Comparison of ENCODE assay signal across 12 cellular contexts in the genomic region with DNA sequence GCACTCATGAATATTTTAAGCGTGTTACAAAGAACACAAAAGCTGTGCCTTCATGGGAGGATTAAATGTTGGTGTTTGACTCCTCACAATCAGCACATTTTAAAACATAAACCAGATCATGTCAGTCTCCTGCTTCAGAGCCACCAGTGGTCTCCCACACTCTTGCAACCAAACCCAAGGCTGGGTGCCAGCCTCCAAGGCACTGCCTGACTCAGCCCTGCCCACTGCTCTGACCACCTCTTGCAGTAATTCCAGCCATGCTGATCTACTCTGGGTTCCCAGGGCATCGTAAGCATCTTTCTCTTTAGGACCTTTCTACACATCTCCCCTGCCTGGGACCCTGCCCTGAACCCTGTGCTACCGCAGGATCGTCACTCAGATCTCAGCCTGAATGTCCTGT.
DNase-seq lines count a peak whose midpoint lies in the region; ATAC-seq and TF ChIP-seq lines count a peak whose summit lies in the region.
"Had no signal": no experiment of that assay in that cellular context is flagged by ENCODE, and none has a peak within 500 bp of the region (broad histone marks: within the 10 kb centered on the region; RNA-seq: fewer than 3 reads in every experiment).

No MANE protein-coding gene starts in this region.

- H3K9ac ChIP-seq in mucosa of rectum (ENCODE audit: low read depth in 1 of 2, low read length in 2 of 2) = no peak overlapping the region

- WGBS in transverse colon (ENCODE audit: low coverage in 1 of 2), 2 donors = 90 to 100% methylated on average over 1 to 4 of the region's 4 CpGs
- WGBS in prostate gland = over 99% methylated on average over 4 of the region's 4 CpGs

- CTCF ChIA-PET in activated CD8-positive, alpha-beta T cell treated with anti-CD3 and anti-CD28 coated beads for 36 hours (lab: Charles Lee) = interaction anchor here (1.1 kb wide), 1 partner anchor 20 kb away, joined by 3 read pairs; no protein-coding TSS in a partner anchor
- CTCF ChIA-PET in activated CD8-positive, alpha-beta T cell treated with anti-CD3 and anti-CD28 coated beads, Interleukin-2, amount 10 ng/mL, durations not matched to agents 7 days and 5 days (lab: Charles Lee) = interaction anchor here (1.2 to 2.5 kb wide), 3 partner anchors 14 to 574 kb away, joined by 3 to 7 read pairs (median 3); no protein-coding TSS in a partner anchor

- H3K36me3 ChIP-seq in mucosa of rectum (ENCODE audit: control insufficient read depth in 2 of 2, insufficient read depth in 2 of 2, low read length in 2 of 2) = no peaks in the 10 kb centered on the region
- H3K36me3 ChIP-seq in transverse colon = no peaks in the 10 kb centered on the region
- H3K36me3 ChIP-seq in prostate gland = no peaks in the 10 kb centered on the region
- H3K36me3 ChIP-seq: SJCRH30 had no signal

- no peak overlapping the region for H3K4me3 ChIP-seq in mucosa of rectum (ENCODE audit: low read length in 2 of 2)
- no peak overlapping the region for H3K4me3 ChIP-seq in transverse colon
- no peak overlapping the region for H3K4me3 ChIP-seq in prostate gland
- H3K4me3 ChIP-seq: SJCRH30 had no signal

- H3K4me1 Mint-ChIP-seq in activated CD8-positive, alpha-beta T cell treated with anti-CD3 and anti-CD28 coated beads for 36 hours (ENCODE audit: low read depth) = peaks cover 43% of the 10 kb centered on the region
- peaks cover 28% of the 10 kb centered on the region for H3K4me1 Mint-ChIP-seq in activated CD8-positive, alpha-beta T cell treated with anti-CD3 and anti-CD28 coated beads, Interleukin-2, amount 10 ng/mL, durations not matched to agents 7 days and 5 days (ENCODE audit: low read depth)
- H3K4me1 Mint-ChIP-seq in activated naive CD8-positive, alpha-beta T cell treated with anti-CD3 and anti-CD28 coated beads, Interleukin-2, amount 10 ng/mL, durations not matched to agents 7 days and 5 days = peaks cover 23% of the 10 kb centered on the region

- POLR2A ChIA-PET in activated CD8-positive, alpha-beta T cell treated with anti-CD3 and anti-CD28 coated beads for 36 hours (lab: Charles Lee) = interaction anchor here (1.0 to 1.4 kb wide), 2 partner anchors 12 to 16 kb away, joined by 3 to 4 read pairs; no protein-coding TSS in a partner anchor
- POLR2A ChIA-PET in activated CD8-positive, alpha-beta T cell treated with anti-CD3 and anti-CD28 coated beads, Interleukin-2, amount 10 ng/mL, durations not matched to agents 7 days and 5 days (lab: Charles Lee) = no interaction called here
- POLR2A ChIA-PET in activated naive CD8-positive, alpha-beta T cell treated with anti-CD3 and anti-CD28 coated beads, Interleukin-2, amount 10 ng/mL, durations not matched to agents 7 days and 5 days (lab: Charles Lee) = interaction anchor here (0.6 kb wide), 1 partner anchor 522 kb away, joined by 3 read pairs; no protein-coding TSS in a partner anchor

- TF ChIP-seq POLR2A in transverse colon (IDR thresholded peaks at IDR 0.05) = no peak
- no peak for TF ChIP-seq POLR2A in prostate gland (IDR thresholded peaks at IDR 0.05)

- in situ Hi-C loops in transverse colon (cut with MboI; ENCODE audit: low pct_ligation_motif_present in 1 of 4, low pct_unique_long_range_greater_than_20kb in 1 of 4, low sequenced_read_pairs in 3 of 4) = no loop called here

- peak overlapping the region; percentile 74 for H3K27ac Mint-ChIP-seq in activated CD8-positive, alpha-beta T cell treated with anti-CD3 and anti-CD28 coated beads for 36 hours
- no peak overlapping the region for H3K27ac Mint-ChIP-seq in activated CD8-positive, alpha-beta T cell treated with anti-CD3 and anti-CD28 coated beads, Interleukin-2, amount 10 ng/mL, durations not matched to agents 7 days and 5 days
- H3K27ac Mint-ChIP-seq in activated naive CD8-positive, alpha-beta T cell treated with anti-CD3 and anti-CD28 coated beads, Interleukin-2, amount 10 ng/mL, durations not matched to agents 7 days and 5 days = peak overlapping the region; percentile 4
- H3K27ac Mint-ChIP-seq: activated CD4-positive, alpha-beta T cell treated with anti-CD3 and anti-CD28 coated beads, Interleukin-2, amount 10 ng/mL, durations not matched to agents 24 days and 14 days had no signal

- H3K36me3 Mint-ChIP-seq in activated CD8-positive, alpha-beta T cell treated with anti-CD3 and anti-CD28 coated beads for 36 hours (ENCODE audit: low read depth) = no peaks in the 10 kb centered on the region
- H3K36me3 Mint-ChIP-seq in activated CD8-positive, alpha-beta T cell treated with anti-CD3 and anti-CD28 coated beads, Interleukin-2, amount 10 ng/mL, durations not matched to agents 7 days and 5 days (ENCODE audit: low read depth) = no peaks in the 10 kb centered on the region
- H3K36me3 Mint-ChIP-seq in activated naive CD8-positive, alpha-beta T cell treated with anti-CD3 and anti-CD28 coated beads, Interleukin-2, amount 10 ng/mL, durations not matched to agents 7 days and 5 days = peaks cover 2% of the 10 kb centered on the region

- peak; percentile 23 for DNase-seq in activated CD8-positive, alpha-beta T cell treated with anti-CD3 and anti-CD28 coated beads for 36 hours
- DNase-seq in activated CD8-positive, alpha-beta T cell treated with anti-CD3 and anti-CD28 coated beads, Interleukin-2, amount 10 ng/mL, durations not matched to agents 7 days and 5 days = no peak
- DNase-seq in activated naive CD8-positive, alpha-beta T cell treated with anti-CD3 and anti-CD28 coated beads, Interleukin-2, amount 10 ng/mL, durations not matched to agents 7 days and 5 days = no peak
- DNase-seq in transverse colon = no peak
- no peak for DNase-seq in prostate gland (ENCODE audit: low spot score)
- DNase-seq: 8988T; activated CD4-positive, alpha-beta T cell treated with anti-CD3 and anti-CD28 coated beads, Interleukin-2, amount 10 ng/mL, durations not matched to agents 24 days and 14 days; NCI-H2171; SJCRH30 had no signal

- H3K27ac ChIP-seq in mucosa of rectum (ENCODE audit: low read depth in 2 of 2, low read length in 2 of 2) = peak overlapping the region; percentile 47 to 73
- peak overlapping the region; percentile 64 to 78 (median 68) for H3K27ac ChIP-seq in transverse colon
- H3K27ac ChIP-seq in prostate gland = no peak overlapping the region
- H3K27ac ChIP-seq: SJCRH30 had no signal

- peak; percentile 47 for ATAC-seq in activated CD8-positive, alpha-beta T cell treated with anti-CD3 and anti-CD28 coated beads for 36 hours
- ATAC-seq in activated CD8-positive, alpha-beta T cell treated with anti-CD3 and anti-CD28 coated beads, Interleukin-2, amount 10 ng/mL, durations not matched to agents 7 days and 5 days = no peak
- ATAC-seq in activated naive CD8-positive, alpha-beta T cell treated with anti-CD3 and anti-CD28 coated beads, Interleukin-2, amount 10 ng/mL, durations not matched to agents 7 days and 5 days (ENCODE audit: low read depth) = no peak
- ATAC-seq in HG03039 (IDR thresholded peaks at IDR 0.05; ENCODE audit: unreplicated experiment) (no peak), HG03095 (IDR thresholded peaks at IDR 0.05; ENCODE audit: unreplicated experiment) (no peak)

- TF ChIP-seq CTCF in activated CD8-positive, alpha-beta T cell treated with anti-CD3 and anti-CD28 coated beads for 36 hours (IDR thresholded peaks at IDR 0.05) = no peak
- TF ChIP-seq CTCF in transverse colon (IDR thresholded peaks at IDR 0.05) (no peak), prostate gland (IDR thresholded peaks at IDR 0.05) (no peak)

- H3K9me3 Mint-ChIP-seq in activated CD8-positive, alpha-beta T cell treated with anti-CD3 and anti-CD28 coated beads for 36 hours = no peaks in the 10 kb centered on the region
- H3K9me3 Mint-ChIP-seq in activated CD8-positive, alpha-beta T cell treated with anti-CD3 and anti-CD28 coated beads, Interleukin-2, amount 10 ng/mL, durations not matched to agents 7 days and 5 days (ENCODE audit: insufficient read depth) = no peaks in the 10 kb centered on the region
- no peaks in the 10 kb centered on the region for H3K9me3 Mint-ChIP-seq in activated naive CD8-positive, alpha-beta T cell treated with anti-CD3 and anti-CD28 coated beads, Interleukin-2, amount 10 ng/mL, durations not matched to agents 7 days and 5 days
- H3K9me3 Mint-ChIP-seq: activated CD4-positive, alpha-beta T cell treated with anti-CD3 and anti-CD28 coated beads, Interleukin-2, amount 10 ng/mL, durations not matched to agents 24 days and 14 days had no signal

- intact Hi-C loops in activated CD8-positive, alpha-beta T cell treated with anti-CD3 and anti-CD28 coated beads for 36 hours (cut with micrococcal nuclease) = no loop called here
- intact Hi-C loops in transverse colon (cut with DNase I; ENCODE audit: low total_unique reads) = no loop called here
- intact Hi-C loops in prostate gland (cut with DNase I) = loop anchor here (5.0 kb wide), 1 partner anchor 38 kb away; no protein-coding TSS in a partner anchor

- TF ChIP-seq EP300 in transverse colon (IDR thresholded peaks at IDR 0.05; ENCODE audit: low read depth) = no peak

- H3K9me3 ChIP-seq in mucosa of rectum (ENCODE audit: control insufficient read depth in 2 of 2, low read length in 2 of 2) (no peaks in the 10 kb centered on the region), transverse colon (no peaks in the 10 kb centered on the region), prostate gland (no peaks in the 10 kb centered on the region)
- H3K9me3 ChIP-seq: SJCRH30 had no signal

- H3K4me3 Mint-ChIP-seq in activated CD8-positive, alpha-beta T cell treated with anti-CD3 and anti-CD28 coated beads for 36 hours = no peak overlapping the region
- no peak overlapping the region for H3K4me3 Mint-ChIP-seq in activated CD8-positive, alpha-beta T cell treated with anti-CD3 and anti-CD28 coated beads, Interleukin-2, amount 10 ng/mL, durations not matched to agents 7 days and 5 days
- H3K4me3 Mint-ChIP-seq in activated naive CD8-positive, alpha-beta T cell treated with anti-CD3 and anti-CD28 coated beads, Interleukin-2, amount 10 ng/mL, durations not matched to agents 7 days and 5 days = no peak overlapping the region
- H3K4me3 Mint-ChIP-seq: activated CD4-positive, alpha-beta T cell treated with anti-CD3 and anti-CD28 coated beads, Interleukin-2, amount 10 ng/mL, durations not matched to agents 24 days and 14 days had no signal

- H3K27me3 Mint-ChIP-seq in activated CD8-positive, alpha-beta T cell treated with anti-CD3 and anti-CD28 coated beads for 36 hours = no peaks in the 10 kb centered on the region
- no peaks in the 10 kb centered on the region for H3K27me3 Mint-ChIP-seq in activated CD8-positive, alpha-beta T cell treated with anti-CD3 and anti-CD28 coated beads, Interleukin-2, amount 10 ng/mL, durations not matched to agents 7 days and 5 days (ENCODE audit: low read depth)
- H3K27me3 Mint-ChIP-seq in activated naive CD8-positive, alpha-beta T cell treated with anti-CD3 and anti-CD28 coated beads, Interleukin-2, amount 10 ng/mL, durations not matched to agents 7 days and 5 days = no peaks in the 10 kb centered on the region
- H3K27me3 Mint-ChIP-seq: activated CD4-positive, alpha-beta T cell treated with anti-CD3 and anti-CD28 coated beads, Interleukin-2, amount 10 ng/mL, durations not matched to agents 24 days and 14 days had no signal

- peaks cover 17 to 31% of the 10 kb centered on the region in 2 donors for H3K4me1 ChIP-seq in mucosa of rectum (ENCODE audit: control insufficient read depth in 2 of 2, insufficient read depth in 2 of 2, low read length in 2 of 2)
- peaks cover 16 to 53% (median 38%) of the 10 kb centered on the region in 4 donors for H3K4me1 ChIP-seq in transverse colon
- no peaks in the 10 kb centered on the region for H3K4me1 ChIP-seq in prostate gland (replicated peaks)

- H3K27me3 ChIP-seq in mucosa of rectum (ENCODE audit: control insufficient read depth in 2 of 2, insufficient read depth in 2 of 2, low read length in 2 of 2) (no peaks in the 10 kb centered on the region), transverse colon (no peaks in the 10 kb centered on the region), prostate gland (replicated peaks; ENCODE audit: insufficient read depth) (no peaks in the 10 kb centered on the region)
- H3K27me3 ChIP-seq: SJCRH30 had no signal

Comparison
In these comparisons a context has a peak if more than half of its experiments do, and no peak if none do; other contexts are left out.
1. H3K27ac ChIP-seq: peak in mucosa of rectum (2 of 2) and transverse colon (4 of 4); none in prostate gland (0 of 2).